15 cellular contexts compared by ENCODE assay signal in genomic region chr4:97548943-97549583, GRCh38.
DNase-seq lines count a peak whose midpoint lies in the region; ATAC-seq and TF ChIP-seq lines count a peak whose summit lies in the region.
"Had no signal": no experiment of that assay in that cellular context is flagged by ENCODE, and none has a peak within 500 bp of the region (broad histone marks: within the 10 kb centered on the region; RNA-seq: fewer than 3 reads in every experiment).

No MANE protein-coding gene starts in this region.

- DNase-seq in mammary epithelial cell, result peak; percentile 2
- DNase-seq in MCF 10A (ENCODE audit: unreplicated experiment), result no peak
- peak; percentile 0 for DNase-seq in LHCN-M2 (ENCODE audit: low read depth)
- no peak for DNase-seq in RWPE1 (ENCODE audit: low spot score)
- DNase-seq in NCI-H1930 (lab: John Stamatoyannopoulos, UW), result no peak
- no peak for DNase-seq in psoas muscle
- DNase-seq in superior temporal gyrus (ENCODE audit: extremely low spot score), result no peak
- DNase-seq: aorta; effector memory CD8-positive, alpha-beta T cell; HCEC 1CT; heart left ventricle; NCI-H2107; occipital lobe; stimulated activated naive CD8-positive, alpha-beta T cell treated with anti-CD3 and anti-CD28 coated beads, Interleukin-15, Interleukin-2, amounts not matched to agents 100 U/mL and 50 U/mL, for 24 hours had no signal

- no peaks in the 10 kb centered on the region for H3K4me1 ChIP-seq in mammary epithelial cell (ENCODE audit: insufficient read depth, low read length)
- H3K4me1 ChIP-seq in psoas muscle, result no peaks in the 10 kb centered on the region
- H3K4me1 ChIP-seq: heart left ventricle had no signal

- in situ Hi-C loops in mammary epithelial cell (cut with MboI; ENCODE audit: low sequenced_read_pairs in 2 of 2), result no loop called here

- no peak overlapping the region for H3K4me3 Mint-ChIP-seq in MCF 10A (ENCODE audit: unreplicated experiment)
- H3K4me3 Mint-ChIP-seq: effector memory CD8-positive, alpha-beta T cell had no signal

- H3K27me3 Mint-ChIP-seq in MCF 10A (ENCODE audit: insufficient read depth, unreplicated experiment), result no peaks in the 10 kb centered on the region
- H3K27me3 Mint-ChIP-seq: effector memory CD8-positive, alpha-beta T cell had no signal

- peaks cover 7% of the 10 kb centered on the region for H3K9me3 Mint-ChIP-seq in MCF 10A (ENCODE audit: unreplicated experiment)

- H3K4me2 ChIP-seq in mammary epithelial cell (ENCODE audit: insufficient read depth, low read depth, low read length), result no peak overlapping the region

- WGBS in mammary epithelial cell (ENCODE audit: low coverage, missing lambda C conversion rate), result 72% methylated on average over 2 of the region's 2 CpGs
- 78 to 82% (median 81%) methylated on average over 2 of the region's 2 CpGs for WGBS in psoas muscle, 3 donors

- no peak overlapping the region for H3K9ac ChIP-seq in mammary epithelial cell (ENCODE audit: insufficient read depth, low read length)

- H3K27me3 ChIP-seq in mammary epithelial cell (ENCODE audit: insufficient read depth, low read length) (no peaks in the 10 kb centered on the region), psoas muscle (ENCODE audit: insufficient read depth in 3 of 3, low read length in 2 of 3) (no peaks in the 10 kb centered on the region)
- H3K27me3 ChIP-seq: heart left ventricle had no signal

- H3K4me3 ChIP-seq in mammary epithelial cell (replicated peaks in 1 of 3; ENCODE audit: insufficient read depth in 1 of 3, low read depth in 2 of 3, low read length in 3 of 3) (no peak overlapping the region), psoas muscle (no peak overlapping the region)
- H3K4me3 ChIP-seq: heart left ventricle had no signal

- H2AFZ ChIP-seq in mammary epithelial cell (ENCODE audit: low read depth, low read length), result no peak overlapping the region

- no peaks in the 10 kb centered on the region for H3K36me3 Mint-ChIP-seq in MCF 10A (ENCODE audit: insufficient read depth, unreplicated experiment)

- POLR2A ChIA-PET in MCF 10A (lab: Yijun Ruan, JAX), result no interaction called here
- POLR2A ChIA-PET in RWPE1 (lab: Yijun Ruan, JAX; ENCODE audit: low non-redundant PET), result no interaction called here

- H3K27ac ChIP-seq in mammary epithelial cell (ENCODE audit: insufficient read depth, low read depth, low read length) (no peak overlapping the region), RWPE1 (no peak overlapping the region), psoas muscle (no peak overlapping the region)
- H3K27ac ChIP-seq: heart left ventricle had no signal

- CTCF ChIA-PET in mammary epithelial cell (lab: Charles Lee; ENCODE audit: low non-redundant PET) (no interaction called here), MCF 10A (lab: Yijun Ruan, JAX) (no interaction called here), RWPE1 (lab: Yijun Ruan, JAX) (no interaction called here)

- TF ChIP-seq CTCF in mammary epithelial cell (conservative IDR thresholded peaks at IDR 0.05 in 1 of 2, IDR thresholded peaks at IDR 0.05 in 1 of 2; ENCODE audit: extremely low read depth in 1 of 2, insufficient read depth in 1 of 2, low read depth in 1 of 2, low read length in 2 of 2), result peak in 1 of 2 donors; percentile 48
- no peak for TF ChIP-seq CTCF in MCF 10A (IDR thresholded peaks at IDR 0.05; ENCODE audit: unreplicated experiment)
- no peak for TF ChIP-seq CTCF in RWPE1 (conservative IDR thresholded peaks at IDR 0.05; ENCODE audit: low read depth)
- TF ChIP-seq CTCF in psoas muscle (IDR thresholded peaks at IDR 0.05), result no peak

- H4K20me1 ChIP-seq in mammary epithelial cell (ENCODE audit: insufficient read depth, low read length), result no peaks in the 10 kb centered on the region

- intact Hi-C loops in mammary epithelial cell (cut with micrococcal nuclease), result loop anchor here (1.0 kb wide), 1 partner anchor 111 kb away; no protein-coding TSS in a partner anchor
- intact Hi-C loops in MCF 10A (cut with micrococcal nuclease), result no loop called here
- intact Hi-C loops in psoas muscle (cut with DNase I), result no loop called here

- no peaks in the 10 kb centered on the region for H3K79me2 ChIP-seq in mammary epithelial cell (ENCODE audit: insufficient read depth, low read length)

- dilution Hi-C loops in mammary epithelial cell (cut with HindIII; ENCODE audit: low sequenced_read_pairs), result no loop called here

- no peaks in the 10 kb centered on the region for H3K4me1 Mint-ChIP-seq in MCF 10A (ENCODE audit: insufficient read depth, unreplicated experiment)

- ATAC-seq in HG02973 (IDR thresholded peaks at IDR 0.05; ENCODE audit: unreplicated experiment) (peak; percentile 70), psoas muscle (no peak)
- ATAC-seq: effector memory CD8-positive, alpha-beta T cell; heart left ventricle; stimulated activated naive CD8-positive, alpha-beta T cell treated with anti-CD3 and anti-CD28 coated beads, Interleukin-15, Interleukin-2, amounts not matched to agents 100 U/mL and 50 U/mL, for 24 hours had no signal

- BruUV-seq in mammary epithelial cell (replicated peaks; lab: Mats Ljungman, UMichigan), result no TSS peak
- no TSS peak for BruUV-seq in MCF 10A (replicated peaks; lab: Mats Ljungman, UMichigan)

- H3K27ac Mint-ChIP-seq in MCF 10A (ENCODE audit: low read depth, unreplicated experiment), result no peak overlapping the region
- H3K27ac Mint-ChIP-seq: effector memory CD8-positive, alpha-beta T cell had no signal

- H3K9me3 ChIP-seq in mammary epithelial cell (replicated peaks; ENCODE audit: insufficient read depth, low read length), result no peaks in the 10 kb centered on the region
- H3K9me3 ChIP-seq in psoas muscle, result no peaks in the 10 kb centered on the region
- H3K9me3 ChIP-seq: heart left ventricle had no signal

- no peaks in the 10 kb centered on the region for H3K36me3 ChIP-seq in mammary epithelial cell (ENCODE audit: insufficient read depth, low read length)
- no peaks in the 10 kb centered on the region for H3K36me3 ChIP-seq in psoas muscle (ENCODE audit: insufficient read depth in 1 of 2, low read depth in 1 of 2)
- H3K36me3 ChIP-seq: heart left ventricle had no signal

Comparison
In these comparisons a context has a peak if more than half of its experiments do, and no peak if none do; other contexts are left out.
1. DNase-seq: peak in mammary epithelial cell (single experiment) and LHCN-M2 (single experiment); none in MCF 10A (single experiment), RWPE1 (single experiment), NCI-H1930 (0 of 2), psoas muscle (0 of 2) and superior temporal gyrus (single experiment).